1 cellular context compared by ENCODE assay signal in the genomic region with DNA sequence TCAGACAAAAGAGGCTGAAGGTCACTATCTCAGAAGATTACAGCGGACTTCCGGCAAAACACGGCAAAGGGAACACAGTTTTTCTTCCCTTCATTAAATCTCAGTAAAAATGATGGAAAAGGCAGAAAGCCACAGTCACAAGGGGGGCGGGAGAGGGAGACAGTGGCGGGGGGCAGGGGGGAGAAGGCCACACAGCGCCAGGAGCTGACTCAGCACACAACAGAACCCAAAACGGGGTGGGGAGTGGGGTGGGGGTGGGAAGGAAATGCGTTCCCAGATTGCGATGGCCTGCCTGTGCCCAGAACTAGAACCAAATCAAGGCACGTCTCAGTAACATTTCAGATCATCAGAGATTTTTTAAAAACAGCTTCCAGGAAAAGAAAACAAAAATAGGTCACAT.
TF ChIP-seq lines count a peak whose summit lies in the region.

No MANE protein-coding gene starts in this region.

TF ChIP-seq in K562, 482 proteins besides CTCF, POLR2A, EP300 and RAD21:
- no peak for TF ChIP-seq BCL6 (CRISPR knock-in tag; IDR thresholded peaks at IDR 0.05)
- TF ChIP-seq ZNF586 (CRISPR knock-in tag; conservative IDR thresholded peaks at IDR 0.05), result no peak
- TF ChIP-seq ZNF316 (IDR thresholded peaks at IDR 0.05), result 0 out of 2 replicates have a peak, but pooled peaks have one; percentile 17
- TF ChIP-seq, protein P1, sequence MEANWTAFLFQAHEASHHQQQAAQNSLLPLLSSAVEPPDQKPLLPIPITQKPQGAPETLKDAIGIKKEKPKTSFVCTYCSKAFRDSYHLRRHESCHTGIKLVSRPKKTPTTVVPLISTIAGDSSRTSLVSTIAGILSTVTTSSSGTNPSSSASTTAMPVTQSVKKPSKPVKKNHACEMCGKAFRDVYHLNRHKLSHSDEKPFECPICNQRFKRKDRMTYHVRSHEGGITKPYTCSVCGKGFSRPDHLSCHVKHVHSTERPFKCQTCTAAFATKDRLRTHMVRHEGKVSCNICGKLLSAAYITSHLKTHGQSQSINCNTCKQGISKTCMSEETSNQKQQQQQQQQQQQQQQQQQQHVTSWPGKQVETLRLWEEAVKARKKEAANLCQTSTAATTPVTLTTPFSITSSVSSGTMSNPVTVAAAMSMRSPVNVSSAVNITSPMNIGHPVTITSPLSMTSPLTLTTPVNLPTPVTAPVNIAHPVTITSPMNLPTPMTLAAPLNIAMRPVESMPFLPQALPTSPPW (CRISPR knock-in tag; IDR thresholded peaks at IDR 0.05), result peak; percentile 69
- no peak for TF ChIP-seq MEF2A (IDR thresholded peaks at IDR 0.05; ENCODE audit: control insufficient read depth, low read depth, low read length)
- peak; percentile 42; the same call in 1 of the 2 replicates for TF ChIP-seq C11orf30 (IDR thresholded peaks at IDR 0.05; ENCODE audit: low read depth)
